Comparison of ENCODE assay signal across 15 cellular contexts in genomic region chr17:57506253-57506911, GRCh38.
DNase-seq lines count a peak whose midpoint lies in the region; ATAC-seq, FAIRE-seq and TF ChIP-seq lines count a peak whose summit lies in the region.
"Had no signal": no experiment of that assay in that cellular context is flagged by ENCODE, and none has a peak within 500 bp of the region (broad histone marks: within the 10 kb centered on the region; RNA-seq: fewer than 3 reads in every experiment).

No MANE protein-coding gene starts in this region.

- no peak overlapping the region for H3K27ac Mint-ChIP-seq in T-helper 17 cell
- H3K27ac Mint-ChIP-seq: activated B cell treated with CpG ODN at 0.5 μM for 24 hours; activated T-cell treated with anti-CD3 and anti-CD28 coated beads, Interleukin-2, amount 50 U/mL, for 24 hours had no signal

- H3K9ac ChIP-seq in BLaER1: peak overlapping the region; percentile 36; the same call in 1 of the 2 replicates
- H3K9ac ChIP-seq in KMS-11: no peak overlapping the region
- no peak overlapping the region for H3K9ac ChIP-seq in GM12878 (ENCODE audit: control insufficient read depth, insufficient read depth, low read length)
- peak overlapping the region; percentile 35 for H3K9ac ChIP-seq in neural cell (ENCODE audit: low read length)

- peaks cover 30% of the 10 kb centered on the region for H3K4me1 Mint-ChIP-seq in T-helper 17 cell

- WGBS in GM12878 (ENCODE audit: insufficient coverage, insufficient replicate concordance, low lambda C conversion rate, missing lambda C conversion rate): 90% methylated on average over 16 of the region's 16 CpGs

- TF ChIP-seq CTCF in KMS-11 (conservative IDR thresholded peaks at IDR 0.05; ENCODE audit: low read depth, low read length): no peak
- no peak for TF ChIP-seq CTCF in GM12878 (IDR thresholded peaks at IDR 0.05 in 2 of 3, conservative IDR thresholded peaks at IDR 0.05 in 1 of 3; ENCODE audit: control insufficient read depth in 2 of 3, extremely low read depth in 1 of 3, insufficient read depth in 1 of 3, low read depth in 3 of 3, low read length in 3 of 3)
- TF ChIP-seq CTCF in neural cell (IDR thresholded peaks at IDR 0.05; ENCODE audit: poor library complexity, severe bottlenecking): no peak

- BruUV-seq in GM12878 (replicated peaks; lab: Mats Ljungman, UMichigan): no TSS peak

- H3K79me2 ChIP-seq in KMS-11 (ENCODE audit: insufficient read depth, low read depth) (peaks cover 43% of the 10 kb centered on the region; the same call in 1 of the 2 replicates), GM12878 (ENCODE audit: control insufficient read depth, insufficient read depth, low read length) (peaks cover 4% of the 10 kb centered on the region; the same call in 1 of the 2 replicates), neural cell (replicated peaks; ENCODE audit: insufficient read depth, low read length) (peaks cover 45% of the 10 kb centered on the region)

- CTCF ChIA-PET in GM12878 (lab: Yijun Ruan, JAX): interaction anchor here (0.7 to 1.2 kb wide), 2 partner anchors 38 to 166 kb away, joined by 3 read pairs; no protein-coding TSS in a partner anchor

- TF ChIP-seq POLR2A in GM12878 (IDR thresholded peaks at IDR 0.05; ENCODE audit: low read depth, low read length): no peak

- H4K20me1 ChIP-seq in BLaER1: peaks cover 65% of the 10 kb centered on the region; the same call in 1 of the 2 replicates
- H4K20me1 ChIP-seq in KMS-11 (ENCODE audit: insufficient read depth): no peaks in the 10 kb centered on the region
- H4K20me1 ChIP-seq in GM12878 (ENCODE audit: control insufficient read depth, insufficient read depth): no peaks in the 10 kb centered on the region
- no peaks in the 10 kb centered on the region for H4K20me1 ChIP-seq in neural cell (ENCODE audit: insufficient read depth)

- H3K36me3 ChIP-seq in BLaER1: peaks cover 40% of the 10 kb centered on the region
- no peaks in the 10 kb centered on the region for H3K36me3 ChIP-seq in KMS-11 (ENCODE audit: insufficient read depth)
- peaks cover 0 to 2% of the 10 kb centered on the region in 2 experiments; a peak in 2 of 4 replicates for H3K36me3 ChIP-seq in GM12878 (ENCODE audit: control insufficient read depth in 2 of 2, insufficient read depth in 2 of 2, low read length in 1 of 2)
- no peaks in the 10 kb centered on the region for H3K36me3 ChIP-seq in neural cell (ENCODE audit: insufficient read depth, low read length)

- in situ Hi-C loops in GM12878 (cut with MboI): no loop called here

- peaks cover 4% of the 10 kb centered on the region for H3K36me3 Mint-ChIP-seq in T-helper 17 cell (ENCODE audit: low read depth)

- RAD21 ChIA-PET in GM12878 (lab: Charles Lee; ENCODE audit: unreplicated experiment): interaction anchor here (1.2 kb wide), 1 partner anchor 51 kb away, joined by 6 read pairs; no protein-coding TSS in a partner anchor

- POLR2A ChIA-PET in GM12878 (lab: Charles Lee): no interaction called here

- H3K27me3 ChIP-seq in BLaER1: no peaks in the 10 kb centered on the region
- H3K27me3 ChIP-seq in KMS-11 (ENCODE audit: insufficient read depth, low read depth): no peaks in the 10 kb centered on the region
- no peaks in the 10 kb centered on the region for H3K27me3 ChIP-seq in GM12878 (replicated peaks in 1 of 2; ENCODE audit: control insufficient read depth in 2 of 2, insufficient read depth in 2 of 2, low read length in 1 of 2)
- H3K27me3 ChIP-seq in neural cell (ENCODE audit: insufficient read depth, low read depth, low read length): no peaks in the 10 kb centered on the region

- TF ChIP-seq RAD21 in GM12878 (IDR thresholded peaks at IDR 0.05; ENCODE audit: insufficient read depth, low read depth, low read length) (no peak), neural cell (conservative IDR thresholded peaks at IDR 0.05) (no peak)

- no peak overlapping the region for H3K4me3 Mint-ChIP-seq in T-helper 17 cell
- H3K4me3 Mint-ChIP-seq: activated B cell treated with CpG ODN at 0.5 μM for 24 hours; activated T-cell treated with anti-CD3 and anti-CD28 coated beads, Interleukin-2, amount 50 U/mL, for 24 hours had no signal

- ATAC-seq in GM12878 (no peak), HG03520 (IDR thresholded peaks at IDR 0.05; ENCODE audit: unreplicated experiment) (no peak), T-helper 17 cell (no peak), GM18520 (IDR thresholded peaks at IDR 0.05; ENCODE audit: unreplicated experiment) (no peak)
- ATAC-seq: HCT116 had no signal

- H3K27me3 Mint-ChIP-seq in T-helper 17 cell: no peaks in the 10 kb centered on the region
- H3K27me3 Mint-ChIP-seq: activated B cell treated with CpG ODN at 0.5 μM for 24 hours; activated T-cell treated with anti-CD3 and anti-CD28 coated beads, Interleukin-2, amount 50 U/mL, for 24 hours had no signal

- TF ChIP-seq EP300 in GM12878 (IDR thresholded peaks at IDR 0.05; ENCODE audit: borderline replicate concordance in 1 of 2, control insufficient read depth in 1 of 2, low read depth in 2 of 2, low read length in 2 of 2): no peak
- TF ChIP-seq EP300 in neural cell (conservative IDR thresholded peaks at IDR 0.05; ENCODE audit: poor library complexity, severe bottlenecking): no peak

- DNase-seq in GM12878 (ENCODE audit: low read depth, low spot score) (no peak), ecto neural progenitor cell (ENCODE audit: low spot score) (no peak), T-helper 17 cell (no peak)
- DNase-seq: activated B cell treated with CpG ODN at 0.5 μM for 24 hours; activated T-cell treated with anti-CD3 and anti-CD28 coated beads, Interleukin-2, amount 50 U/mL, for 24 hours; AML-193; NCI-H1436; stimulated activated CD8-positive, alpha-beta memory T cell treated with anti-CD3 and anti-CD28 coated beads, Interleukin-4, amount 100 ng/mL, for 48 hours had no signal

- SMC1A ChIA-PET in GM12878 (lab: Charles Lee; ENCODE audit: uncharacterized antibody, unreplicated experiment): no interaction called here

- H3K9me2 ChIP-seq in neural cell (ENCODE audit: insufficient read depth, low read length): no peaks in the 10 kb centered on the region

- intact Hi-C loops in GM12878 (cut with micrococcal nuclease; ENCODE audit: unreplicated experiment): no loop called here

- FAIRE-seq in GM12878 (lab: Jason Lieb, UNC): no peak

- peak overlapping the region; percentile 93 for H3K27ac ChIP-seq in BLaER1
- H3K27ac ChIP-seq in KMS-11: peak overlapping the region; percentile 39; the same call in 1 of the 2 replicates
- H3K27ac ChIP-seq in GM12878 (ENCODE audit: control insufficient read depth, insufficient read depth): 0 out of 2 replicates have a peak overlapping the region, but pooled peaks have one; percentile 8
- H3K27ac ChIP-seq in neural cell (ENCODE audit: low read length): peak overlapping the region; percentile 56

- H3K4me3 ChIP-seq in BLaER1: no peak overlapping the region
- no peak overlapping the region for H3K4me3 ChIP-seq in KMS-11 (IDR thresholded peaks at IDR 0.05; ENCODE audit: insufficient read depth, low read depth, low read length)
- H3K4me3 ChIP-seq in GM12878: no peak overlapping the region
- no peak overlapping the region for H3K4me3 ChIP-seq in neural cell (ENCODE audit: low read length)
- H3K4me3 ChIP-seq: lung had no signal

- H3K4me2 ChIP-seq in BLaER1: peak overlapping the region; percentile 81
- peak overlapping the region; percentile 16; the same call in 1 of the 2 replicates for H3K4me2 ChIP-seq in KMS-11
- H3K4me2 ChIP-seq in GM12878 (ENCODE audit: control insufficient read depth, insufficient read depth): no peak overlapping the region
- H3K4me2 ChIP-seq in neural cell (ENCODE audit: low read length): no peak overlapping the region

- H2AFZ ChIP-seq in KMS-11 (ENCODE audit: low read depth): no peak overlapping the region
- H2AFZ ChIP-seq in GM12878 (ENCODE audit: control insufficient read depth, low read depth, low read length): no peak overlapping the region
- no peak overlapping the region for H2AFZ ChIP-seq in neural cell (ENCODE audit: low read depth, low read length)

- H3K9me3 ChIP-seq in BLaER1: no peaks in the 10 kb centered on the region
- no peaks in the 10 kb centered on the region for H3K9me3 ChIP-seq in GM12878 (replicated peaks; ENCODE audit: control insufficient read depth, insufficient read depth, low read length)
- no peaks in the 10 kb centered on the region for H3K9me3 ChIP-seq in neural cell (ENCODE audit: low read length)
- no peaks in the 10 kb centered on the region for H3K9me3 ChIP-seq in T-helper 17 cell (ENCODE audit: control insufficient read depth, low read length, poor library complexity, severe bottlenecking)

- H3K4me1 ChIP-seq in BLaER1 (peaks cover 99% of the 10 kb centered on the region), KMS-11 (ENCODE audit: low read depth, poor library complexity, severe bottlenecking) (peaks cover 75% of the 10 kb centered on the region), GM12878 (ENCODE audit: control insufficient read depth, insufficient read depth, low read length) (peaks cover 7% of the 10 kb centered on the region; the same call in 1 of the 2 replicates)

- no peaks in the 10 kb centered on the region for H3F3A ChIP-seq in neural cell (ENCODE audit: insufficient read depth, low read length, poor library complexity, severe bottlenecking)

TF ChIP-seq in GM12878, 131 proteins besides CTCF, POLR2A, EP300 and RAD21 (continues in another document):
- TF ChIP-seq PKNOX1 (IDR thresholded peaks at IDR 0.05) (no peak), MTA2 (IDR thresholded peaks at IDR 0.05; ENCODE audit: low read depth) (no peak), SIX5 (IDR thresholded peaks at IDR 0.05; ENCODE audit: low read depth, low read length, severe bottlenecking) (no peak)

Comparison
In these comparisons a context has a peak if more than half of its experiments do, and no peak if none do; other contexts are left out.
1. H3K27ac ChIP-seq: peak in every context shown above with its lines; median percentile 93 in BLaER1; 56 in neural cell; 39 in KMS-11; 8 in GM12878.
2. H3K4me2 ChIP-seq: peak in BLaER1 (single experiment) and KMS-11 (single experiment); none in GM12878 (single experiment) and neural cell (single experiment).
3. H3K9ac ChIP-seq: peak in BLaER1 (single experiment) and neural cell (single experiment); none in KMS-11 (single experiment) and GM12878 (single experiment).